1 cellular context compared by ENCODE assay signal in genomic region chr3:12999147-13000140, GRCh38.
TF ChIP-seq lines count a peak whose summit lies in the region.

No MANE protein-coding gene starts in this region.

TF ChIP-seq in HepG2, 621 proteins besides CTCF, POLR2A, EP300 and RAD21 (continued from another document and continues in another):
- TF ChIP-seq, protein P1, sequence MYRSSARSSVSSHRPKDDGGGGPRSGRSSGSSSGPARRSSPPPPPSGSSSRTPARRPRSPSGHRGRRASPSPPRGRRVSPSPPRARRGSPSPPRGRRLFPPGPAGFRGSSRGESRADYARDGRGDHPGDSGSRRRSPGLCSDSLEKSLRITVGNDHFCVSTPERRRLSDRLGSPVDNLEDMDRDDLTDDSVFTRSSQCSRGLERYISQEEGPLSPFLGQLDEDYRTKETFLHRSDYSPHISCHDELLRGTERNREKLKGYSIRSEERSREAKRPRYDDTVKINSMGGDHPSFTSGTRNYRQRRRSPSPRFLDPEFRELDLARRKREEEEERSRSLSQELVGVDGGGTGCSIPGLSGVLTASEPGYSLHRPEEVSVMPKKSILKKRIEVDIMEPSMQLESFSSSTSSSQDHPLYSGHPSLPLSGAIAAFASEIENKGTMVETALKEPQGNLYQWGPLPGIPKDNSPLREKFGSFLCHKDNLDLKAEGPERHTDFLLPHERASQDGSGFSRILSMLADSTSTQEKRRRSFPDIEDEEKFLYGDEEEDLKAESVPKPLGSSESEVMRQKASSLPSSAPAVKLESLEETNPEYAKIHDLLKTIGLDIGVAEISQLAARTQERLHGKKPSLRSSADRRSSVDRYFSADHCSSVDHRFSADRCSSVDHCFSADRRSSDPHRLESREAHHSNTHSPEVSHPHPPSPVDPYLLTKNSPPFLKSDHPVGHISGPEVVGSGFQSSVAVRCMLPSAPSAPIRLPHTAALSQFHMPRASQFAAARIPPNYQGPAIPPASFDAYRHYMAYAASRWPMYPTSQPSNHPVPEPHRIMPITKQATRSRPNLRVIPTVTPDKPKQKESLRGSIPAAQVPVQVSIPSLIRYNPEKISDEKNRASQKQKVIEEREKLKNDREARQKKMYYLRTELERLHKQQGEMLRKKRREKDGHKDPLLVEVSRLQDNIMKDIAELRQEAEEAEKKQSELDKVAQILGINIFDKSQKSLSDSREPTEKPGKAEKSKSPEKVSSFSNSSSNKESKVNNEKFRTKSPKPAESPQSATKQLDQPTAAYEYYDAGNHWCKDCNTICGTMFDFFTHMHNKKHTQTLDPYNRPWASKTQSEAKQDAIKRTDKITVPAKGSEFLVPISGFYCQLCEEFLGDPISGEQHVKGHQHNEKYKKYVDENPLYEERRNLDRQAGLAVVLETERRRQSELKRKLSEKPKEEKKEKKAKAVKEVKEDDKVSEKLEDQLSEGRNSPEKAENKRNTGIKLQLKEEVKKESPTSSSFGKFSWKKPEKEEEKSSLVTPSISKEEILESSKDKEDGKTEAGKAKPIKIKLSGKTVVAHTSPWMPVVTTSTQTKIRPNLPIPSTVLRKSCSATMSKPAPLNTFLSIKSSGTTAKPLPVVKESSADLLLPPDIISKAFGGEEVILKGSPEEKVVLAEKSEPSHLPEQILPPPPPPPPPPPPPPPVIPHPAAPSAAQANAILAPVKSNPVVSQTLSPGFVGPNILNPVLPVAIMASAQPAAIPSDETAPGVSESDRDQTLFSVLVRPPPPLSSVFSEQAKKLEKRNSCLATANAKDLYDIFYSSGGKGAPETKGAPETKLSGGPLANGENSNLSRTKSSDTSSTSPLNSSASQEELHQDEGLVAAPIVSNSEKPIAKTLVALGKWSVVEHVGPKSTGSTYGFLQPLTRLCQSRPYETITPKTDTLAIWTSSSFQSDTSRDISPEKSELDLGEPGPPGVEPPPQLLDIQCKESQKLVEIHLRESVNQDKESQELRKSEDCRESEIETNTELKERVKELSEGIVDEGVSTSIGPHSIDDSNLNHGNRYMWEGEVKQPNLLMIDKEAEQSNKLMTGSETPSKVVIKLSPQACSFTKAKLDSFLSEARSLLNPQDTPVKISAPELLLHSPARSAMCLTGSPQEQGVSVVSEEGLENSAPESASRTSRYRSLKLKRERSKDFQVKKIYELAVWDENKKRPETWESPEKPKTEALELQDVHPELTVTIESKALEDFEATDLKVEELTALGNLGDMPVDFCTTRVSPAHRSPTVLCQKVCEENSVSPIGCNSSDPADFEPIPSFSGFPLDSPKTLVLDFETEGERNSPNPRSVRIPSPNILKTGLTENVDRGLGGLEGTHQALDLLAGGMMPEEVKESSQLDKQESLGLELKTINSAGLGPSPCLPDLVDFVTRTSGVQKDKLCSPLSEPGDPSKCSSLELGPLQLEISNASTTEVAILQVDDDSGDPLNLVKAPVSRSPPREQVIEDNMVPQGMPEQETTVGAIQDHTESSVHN (CRISPR knock-in tag; IDR thresholded peaks at IDR 0.05), result no peak
- TF ChIP-seq SETDB1 (CRISPR knock-in tag; IDR thresholded peaks at IDR 0.05; ENCODE audit: borderline replicate concordance) (no peak), ZNF496 (CRISPR knock-in tag; IDR thresholded peaks at IDR 0.05; ENCODE audit: insufficient replicate concordance) (no peak), HMG20B (CRISPR knock-in tag; conservative IDR thresholded peaks at IDR 0.05) (no peak), HNF1A (IDR thresholded peaks at IDR 0.05; ENCODE audit: low read depth) (no peak), HNF1A (CRISPR knock-in tag; IDR thresholded peaks at IDR 0.05; ENCODE audit: borderline replicate concordance) (0 out of 2 replicates have a peak, but pooled peaks have one; percentile 27), ZNF337 (CRISPR knock-in tag; IDR thresholded peaks at IDR 0.05; ENCODE audit: borderline replicate concordance, low read depth) (no peak), HNRNPH1 (optimal IDR thresholded peaks at IDR 0.05; ENCODE audit: low read depth, low read length) (no peak), GATAD1 (CRISPR knock-in tag; IDR thresholded peaks at IDR 0.05) (no peak), DMAP1 (CRISPR knock-in tag; IDR thresholded peaks at IDR 0.05) (no peak), FOXO4 (CRISPR knock-in tag; conservative IDR thresholded peaks at IDR 0.05) (no peak), MYC (CRISPR knock-in tag; IDR thresholded peaks at IDR 0.05; ENCODE audit: borderline replicate concordance) (peak; percentile 58; the same call in 1 of the 2 replicates), PPARG (CRISPR knock-in tag; conservative IDR thresholded peaks at IDR 0.05) (peak; percentile 60), MTF1 (CRISPR knock-in tag; IDR thresholded peaks at IDR 0.05) (no peak), RXRA (CRISPR knock-in tag; IDR thresholded peaks at IDR 0.05) (peak; percentile 88), ZFP90 (CRISPR knock-in tag; IDR thresholded peaks at IDR 0.05; ENCODE audit: borderline replicate concordance) (no peak), ELF4 (CRISPR knock-in tag; IDR thresholded peaks at IDR 0.05; ENCODE audit: borderline replicate concordance) (peak; percentile 43; the same call in 1 of the 2 replicates), RCOR2 (CRISPR knock-in tag; IDR thresholded peaks at IDR 0.05) (peak; percentile 71; the same call in 1 of the 2 replicates), ZSCAN29 (CRISPR knock-in tag; conservative IDR thresholded peaks at IDR 0.05) (no peak), ZBTB21 (CRISPR knock-in tag; IDR thresholded peaks at IDR 0.05) (no peak), MXD3 (CRISPR knock-in tag; IDR thresholded peaks at IDR 0.05) (peak; percentile 34; the same call in 1 of the 2 replicates), ZNF746 (CRISPR knock-in tag; IDR thresholded peaks at IDR 0.05) (no peak), ZNF687 (CRISPR knock-in tag; IDR thresholded peaks at IDR 0.05) (peak; percentile 71), PHF20 (CRISPR knock-in tag; IDR thresholded peaks at IDR 0.05) (0 out of 2 replicates have a peak, but pooled peaks have one; percentile 29), HNF4A (CRISPR knock-in tag; IDR thresholded peaks at IDR 0.05) (peak; percentile 41; the same call in 1 of the 2 replicates), HES4 (CRISPR knock-in tag; IDR thresholded peaks at IDR 0.05; ENCODE audit: borderline replicate concordance) (no peak), ZNF510 (CRISPR knock-in tag; IDR thresholded peaks at IDR 0.05; ENCODE audit: low read depth) (no peak), ZNF562 (CRISPR knock-in tag; IDR thresholded peaks at IDR 0.05; ENCODE audit: borderline replicate concordance) (no peak), SMARCC2 (IDR thresholded peaks at IDR 0.05) (no peak), FOXJ3 (CRISPR knock-in tag; IDR thresholded peaks at IDR 0.05; ENCODE audit: borderline replicate concordance) (no peak), NFE2 (CRISPR knock-in tag; IDR thresholded peaks at IDR 0.05) (0 out of 2 replicates have a peak, but pooled peaks have one; percentile 63), SOX6 (IDR thresholded peaks at IDR 0.05) (no peak), SOX6 (CRISPR knock-in tag; IDR thresholded peaks at IDR 0.05) (peak; percentile 96), SKI (IDR thresholded peaks at IDR 0.05; ENCODE audit: partially characterized antibody) (peak; percentile 87)
- TF ChIP-seq, protein P2, sequence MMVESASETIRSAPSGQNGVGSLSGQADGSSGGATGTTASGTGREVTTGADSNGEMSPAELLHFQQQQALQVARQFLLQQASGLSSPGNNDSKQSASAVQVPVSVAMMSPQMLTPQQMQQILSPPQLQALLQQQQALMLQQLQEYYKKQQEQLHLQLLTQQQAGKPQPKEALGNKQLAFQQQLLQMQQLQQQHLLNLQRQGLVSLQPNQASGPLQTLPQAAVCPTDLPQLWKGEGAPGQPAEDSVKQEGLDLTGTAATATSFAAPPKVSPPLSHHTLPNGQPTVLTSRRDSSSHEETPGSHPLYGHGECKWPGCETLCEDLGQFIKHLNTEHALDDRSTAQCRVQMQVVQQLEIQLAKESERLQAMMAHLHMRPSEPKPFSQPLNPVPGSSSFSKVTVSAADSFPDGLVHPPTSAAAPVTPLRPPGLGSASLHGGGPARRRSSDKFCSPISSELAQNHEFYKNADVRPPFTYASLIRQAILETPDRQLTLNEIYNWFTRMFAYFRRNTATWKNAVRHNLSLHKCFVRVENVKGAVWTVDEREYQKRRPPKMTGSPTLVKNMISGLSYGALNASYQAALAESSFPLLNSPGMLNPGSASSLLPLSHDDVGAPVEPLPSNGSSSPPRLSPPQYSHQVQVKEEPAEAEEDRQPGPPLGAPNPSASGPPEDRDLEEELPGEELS (CRISPR knock-in tag; IDR thresholded peaks at IDR 0.05), result peak; percentile 53; the same call in 1 of the 2 replicates
- TF ChIP-seq, protein P3, sequence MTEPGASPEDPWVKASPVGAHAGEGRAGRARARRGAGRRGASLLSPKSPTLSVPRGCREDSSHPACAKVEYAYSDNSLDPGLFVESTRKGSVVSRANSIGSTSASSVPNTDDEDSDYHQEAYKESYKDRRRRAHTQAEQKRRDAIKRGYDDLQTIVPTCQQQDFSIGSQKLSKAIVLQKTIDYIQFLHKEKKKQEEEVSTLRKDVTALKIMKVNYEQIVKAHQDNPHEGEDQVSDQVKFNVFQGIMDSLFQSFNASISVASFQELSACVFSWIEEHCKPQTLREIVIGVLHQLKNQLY (CRISPR knock-in tag; IDR thresholded peaks at IDR 0.05), result no peak
- TF ChIP-seq, protein P4, sequence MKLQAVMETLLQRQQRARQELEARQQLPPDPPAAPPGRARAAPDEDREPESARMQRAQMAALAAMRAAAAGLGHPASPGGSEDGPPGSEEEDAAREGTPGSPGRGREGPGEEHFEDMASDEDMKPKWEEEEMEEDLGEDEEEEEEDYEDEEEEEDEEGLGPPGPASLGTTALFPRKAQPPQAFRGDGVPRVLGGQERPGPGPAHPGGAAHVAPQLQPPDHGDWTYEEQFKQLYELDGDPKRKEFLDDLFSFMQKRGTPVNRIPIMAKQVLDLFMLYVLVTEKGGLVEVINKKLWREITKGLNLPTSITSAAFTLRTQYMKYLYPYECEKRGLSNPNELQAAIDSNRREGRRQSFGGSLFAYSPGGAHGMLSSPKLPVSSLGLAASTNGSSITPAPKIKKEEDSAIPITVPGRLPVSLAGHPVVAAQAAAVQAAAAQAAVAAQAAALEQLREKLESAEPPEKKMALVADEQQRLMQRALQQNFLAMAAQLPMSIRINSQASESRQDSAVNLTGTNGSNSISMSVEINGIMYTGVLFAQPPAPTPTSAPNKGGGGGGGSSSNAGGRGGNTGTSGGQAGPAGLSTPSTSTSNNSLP (IDR thresholded peaks at IDR 0.05; ENCODE audit: low read depth, low read length), result 0 out of 2 replicates have a peak, but pooled peaks have one; percentile 29
